ENCODE assay signal across 9 cellular contexts in genomic region chr9:132479733-132480132, GRCh38.
"Had no signal": no experiment of that assay in that cellular context is flagged by ENCODE, and none has a peak within 500 bp of the region (broad histone marks: within the 10 kb centered on the region; RNA-seq: fewer than 3 reads in every experiment).

No MANE protein-coding gene starts in this region.

- ATAC-seq: HCT116, K562 had no signal

- H3K4me3 ChIP-seq: GM23248, HAP-1, K562 had no signal

- H3K9me3 ChIP-seq: HAP-1 had no signal

- H3K9ac ChIP-seq: GM23248 had no signal

- H3K36me3 ChIP-seq: HAP-1 had no signal

- H3K4me1 ChIP-seq: HAP-1 had no signal

- H3K27ac ChIP-seq: GM23248 had no signal

- H2AFZ ChIP-seq: GM23248 had no signal

- DNase-seq: GM23248, GOT3, H7, HFFc6, IMR-90, KG1 had no signal
